In genomic region chr2:98988695-98989094, GRCh38 we compare ENCODE assay signal across 2 cellular contexts. TPM values are rescaled to one million over a fixed set of nuclear protein-coding genes. Genes with fewer than 3 reads are reported as not detected.
"Had no signal": no experiment of that assay in that cellular context is flagged by ENCODE, and none has a peak within 500 bp of the region (broad histone marks: within the 10 kb centered on the region; RNA-seq: fewer than 3 reads in every experiment).

No MANE protein-coding gene starts in this region.

RNA-seq across cellular contexts. Expression of gene CRACDL, which starts 52.7 kb away (rescaled TPM):
- total RNA-seq: GM23248, HFFc6 had no signal
- polyA plus RNA-seq: GM23248 had no signal
